Comparison of ENCODE assay signal across 22 cellular contexts in the genomic region with DNA sequence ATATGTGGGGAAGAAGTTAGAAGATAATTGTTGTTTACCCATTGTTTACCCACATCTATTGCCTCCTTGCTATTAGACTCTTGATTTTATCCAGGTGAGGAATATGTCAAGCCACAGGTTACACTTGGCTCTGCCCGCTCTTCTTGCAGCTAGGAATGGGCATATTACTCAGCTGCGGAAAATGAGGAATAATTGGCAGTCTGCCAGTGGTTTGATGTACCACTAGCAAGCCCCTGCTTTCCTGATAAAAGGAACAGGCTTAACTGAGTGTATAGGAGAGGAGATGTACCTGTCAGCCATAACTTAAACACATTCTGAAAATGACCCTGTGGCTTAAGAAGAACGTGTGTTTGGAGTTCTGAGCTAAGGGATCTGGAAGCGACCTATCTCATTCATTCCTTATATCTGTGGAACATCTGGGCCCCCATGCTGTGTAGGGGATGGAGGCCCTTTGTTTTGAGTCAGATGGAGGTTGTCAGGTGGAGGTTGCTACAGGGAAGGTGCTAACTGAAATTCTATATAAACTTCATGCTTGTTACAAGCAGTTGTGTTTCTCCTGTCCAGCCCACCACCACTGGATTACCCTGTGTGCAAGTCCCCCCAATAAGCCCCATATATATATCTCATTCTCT.
"Had no signal": no experiment of that assay in that cellular context is flagged by ENCODE, and none has a peak within 500 bp of the region (broad histone marks: within the 10 kb centered on the region; RNA-seq: fewer than 3 reads in every experiment).

No MANE protein-coding gene starts in this region.

- H3K27me3 ChIP-seq: body of pancreas, tibial nerve had no signal

- ATAC-seq: activated T-cell treated with anti-CD3 and anti-CD28 coated beads, Interleukin-2, amount 50 U/mL, for 72 hours; body of pancreas; effector memory CD8-positive, alpha-beta T cell; esophagus mucosa; mucosa of descending colon; natural killer cell treated with Interleukin-12 subunit alpha and Interleukin-12 subunit beta and Interleukin-15 and Interleukin-18, amount 100 ng/mL, for 72 hours; right cardiac atrium had no signal

- H3K36me3 ChIP-seq: spleen, tibial nerve had no signal

- DNase-seq: activated CD4-positive, alpha-beta T cell treated with anti-CD3 and anti-CD28 coated beads for 4 hours; activated CD4-positive, alpha-beta T cell treated with anti-CD3 and anti-CD28 coated beads, Interleukin-2, amount 50 U/mL, for 4 hours; activated CD4-positive, CD25-positive, alpha-beta regulatory T cell; activated naive CD4-positive, alpha-beta T cell; activated T-cell treated with anti-CD3 and anti-CD28 coated beads for 4 hours; activated T-cell treated with anti-CD3 and anti-CD28 coated beads, Interleukin-2, amount 50 U/mL, for 72 hours; aorta; body of pancreas; effector memory CD8-positive, alpha-beta T cell; foreskin fibroblast; head of caudate nucleus; hippocampal formation; kidney; mucosa of descending colon; right cardiac atrium; spleen; stimulated activated naive CD4-positive, alpha-beta T cell had no signal

- H3K9me3 ChIP-seq: body of pancreas, mucosa of descending colon, spleen, tibial nerve had no signal

- FAIRE-seq: endothelial cell of umbilical vein, kidney had no signal

- H3K4me3 ChIP-seq: body of pancreas, coronary artery, mucosa of descending colon, spleen, tibial nerve had no signal

- H3K27ac ChIP-seq: body of pancreas, coronary artery, spleen, tibial nerve had no signal
